8 cellular contexts compared by ENCODE assay signal in the genomic region with DNA sequence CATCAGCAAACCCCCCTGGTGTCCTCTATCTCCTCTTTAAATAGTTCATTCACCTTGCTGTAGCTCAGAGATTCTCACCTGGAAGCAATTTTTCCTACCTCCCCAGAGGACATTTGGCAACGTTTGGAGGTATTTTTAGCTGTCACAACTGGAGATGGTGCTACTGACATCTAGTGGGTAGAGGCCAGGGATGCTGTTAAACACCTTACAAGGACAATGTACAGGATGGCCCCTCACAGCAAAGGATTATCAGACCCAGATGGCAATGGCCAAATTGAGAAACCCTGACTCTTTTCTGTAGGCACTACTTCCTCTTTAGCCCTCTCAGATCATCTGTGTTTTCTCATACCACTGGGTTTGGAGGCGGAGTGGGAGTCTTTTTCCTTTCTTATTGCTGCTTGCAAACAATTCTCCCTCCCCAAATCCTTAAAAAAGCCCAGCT. TPM values are rescaled to one million over a fixed set of nuclear protein-coding genes. Genes with fewer than 3 reads are reported as not detected.
DNase-seq lines count a peak whose midpoint lies in the region; ATAC-seq and TF ChIP-seq lines count a peak whose summit lies in the region.

No MANE protein-coding gene starts in this region.

- no peak overlapping the region for H3K56ac ChIP-seq in mesendoderm (ENCODE audit: low read length)

- ATAC-seq in GM18498 (IDR thresholded peaks at IDR 0.05; ENCODE audit: unreplicated experiment) (peak; percentile 71), HG02870 (IDR thresholded peaks at IDR 0.05; ENCODE audit: unreplicated experiment) (peak; percentile 72)
- ATAC-seq in activated CD8-positive, alpha-beta T cell treated with anti-CD3 and anti-CD28 coated beads for 36 hours = peak; percentile 56

- H3K4me1 ChIP-seq in mesendoderm (ENCODE audit: control insufficient read depth, low read depth, low read length) = no peaks in the 10 kb centered on the region

- WGBS in mesendoderm (ENCODE audit: extremely low coverage, insufficient coverage, low lambda C conversion rate) = no CpG with 5 or more reads among the region's 2 CpGs

- no peaks in the 10 kb centered on the region for H3K36me3 ChIP-seq in mesendoderm (ENCODE audit: control insufficient read depth, insufficient read depth, low read length)

- H3K27me3 ChIP-seq in mesendoderm (ENCODE audit: insufficient read depth, low read length, poor library complexity) = no peaks in the 10 kb centered on the region

- peaks cover 12% of the 10 kb centered on the region for H3K4me1 Mint-ChIP-seq in activated CD8-positive, alpha-beta T cell treated with anti-CD3 and anti-CD28 coated beads for 36 hours (ENCODE audit: low read depth)

- no peaks in the 10 kb centered on the region for H3K79me1 ChIP-seq in mesendoderm (ENCODE audit: low read length)

- CTCF ChIA-PET in activated CD8-positive, alpha-beta T cell treated with anti-CD3 and anti-CD28 coated beads for 36 hours (lab: Charles Lee) = interaction anchor here (1.0 to 5.1 kb wide), 11 partner anchors 8 to 272 kb away, joined by 3 to 55 read pairs (median 5); a partner anchor contains a TSS

- DNase-seq in A172 (ENCODE audit: low spot score) (peak; percentile 60), NCI-H2029 treated with DMSO at 0.1 percent for 48 hours (lab: John Stamatoyannopoulos, UW) (peak; percentile 4), mesendoderm (peak; percentile 82), cortex of kidney (lab: John Stamatoyannopoulos, UW) (no peak)
- DNase-seq in activated CD8-positive, alpha-beta T cell treated with anti-CD3 and anti-CD28 coated beads for 36 hours = peak; percentile 49
- DNase-seq in stimulated activated CD4-positive, alpha-beta T cell treated with anti-CD3 and anti-CD28 coated beads, Interleukin-2, amount 100 ng/mL, for 24 hours = no peak

- H2BK15ac ChIP-seq in mesendoderm (replicated peaks; ENCODE audit: low read depth) = no peak overlapping the region

- no peaks in the 10 kb centered on the region for H3K36me3 Mint-ChIP-seq in activated CD8-positive, alpha-beta T cell treated with anti-CD3 and anti-CD28 coated beads for 36 hours (ENCODE audit: low read depth)

- H3K9me3 Mint-ChIP-seq in activated CD8-positive, alpha-beta T cell treated with anti-CD3 and anti-CD28 coated beads for 36 hours = no peaks in the 10 kb centered on the region

- H3K4me2 ChIP-seq in mesendoderm (ENCODE audit: low read length) = no peak overlapping the region

- no peak overlapping the region for H4K5ac ChIP-seq in mesendoderm (ENCODE audit: low read length)

- POLR2A ChIA-PET in activated CD8-positive, alpha-beta T cell treated with anti-CD3 and anti-CD28 coated beads for 36 hours (lab: Charles Lee) = interaction anchor here (0.7 kb wide), 1 partner anchor 14 kb away, joined by 3 read pairs; no protein-coding TSS in a partner anchor

- no peak overlapping the region for H3K18ac ChIP-seq in mesendoderm (ENCODE audit: low read length)

- intact Hi-C loops in activated CD8-positive, alpha-beta T cell treated with anti-CD3 and anti-CD28 coated beads for 36 hours (cut with micrococcal nuclease) = no loop called here

- no peak overlapping the region for H2AK5ac ChIP-seq in mesendoderm (ENCODE audit: low read length)

- H3K27ac ChIP-seq in mesendoderm (ENCODE audit: low read depth, low read length) = no peak overlapping the region

- H2BK120ac ChIP-seq in mesendoderm (ENCODE audit: low read depth, low read length) = no peak overlapping the region

- H3K23ac ChIP-seq in mesendoderm (ENCODE audit: low read length) = no peak overlapping the region

- H3K4ac ChIP-seq in mesendoderm (ENCODE audit: low read depth, low read length) = no peak overlapping the region

- no peak overlapping the region for H3K27ac Mint-ChIP-seq in activated CD8-positive, alpha-beta T cell treated with anti-CD3 and anti-CD28 coated beads for 36 hours

- no peak overlapping the region for H3K4me3 Mint-ChIP-seq in activated CD8-positive, alpha-beta T cell treated with anti-CD3 and anti-CD28 coated beads for 36 hours

- no peak overlapping the region for H4K8ac ChIP-seq in mesendoderm (ENCODE audit: low read depth, low read length)

- H3K9ac ChIP-seq in mesendoderm (ENCODE audit: low read length) = no peak overlapping the region

- H2BK5ac ChIP-seq in mesendoderm (ENCODE audit: low read length) = no peak overlapping the region

- no peaks in the 10 kb centered on the region for H3K79me2 ChIP-seq in mesendoderm (ENCODE audit: control insufficient read depth, insufficient read depth, low read length)

- no peaks in the 10 kb centered on the region for H3K27me3 Mint-ChIP-seq in activated CD8-positive, alpha-beta T cell treated with anti-CD3 and anti-CD28 coated beads for 36 hours

- TF ChIP-seq CTCF in activated CD8-positive, alpha-beta T cell treated with anti-CD3 and anti-CD28 coated beads for 36 hours (IDR thresholded peaks at IDR 0.05) = peak; percentile 54

- no peak overlapping the region for H3K4me3 ChIP-seq in mesendoderm (ENCODE audit: low read length)

RNA-seq across cellular contexts. Expression of a gene that starts 13.2 kb away (rescaled TPM):
- total RNA-seq in A172 (2014; rRNA removed; shearing (Covaris generic)) = 18.9 and 27.5 TPM in 2 replicates
- total RNA-seq in activated CD8-positive, alpha-beta T cell treated with anti-CD3 and anti-CD28 coated beads for 36 hours = 10 to 100 TPM; 86.3 to 86.5 TPM
- polyA plus RNA-seq in mesendoderm (2013, experiment 1 of 2) = 100 TPM
- 100.0 TPM for polyA plus RNA-seq in mesendoderm (2013, experiment 2 of 2)

RNA-seq across cellular contexts. Expression of a gene that starts 52.2 kb away (rescaled TPM):
- 14.9 and 15.7 TPM in 2 replicates for total RNA-seq in A172 (2014; rRNA removed; shearing (Covaris generic))
- 1 to 10 TPM; 5.5 to 6.5 TPM for total RNA-seq in activated CD8-positive, alpha-beta T cell treated with anti-CD3 and anti-CD28 coated beads for 36 hours
- 7.6 TPM for polyA plus RNA-seq in mesendoderm (2013, experiment 1 of 2)
- polyA plus RNA-seq in mesendoderm (2013, experiment 2 of 2) = 6.3 TPM

Comparison
In these comparisons a context has a peak if more than half of its experiments do, and no peak if none do; other contexts are left out.
1. DNase-seq: peak in A172 (single experiment), NCI-H2029 treated with DMSO at 0.1 percent for 48 hours (single experiment), activated CD8-positive, alpha-beta T cell treated with anti-CD3 and anti-CD28 coated beads for 36 hours (single experiment) and mesendoderm (single experiment); none in cortex of kidney (single experiment) and stimulated activated CD4-positive, alpha-beta T cell treated with anti-CD3 and anti-CD28 coated beads, Interleukin-2, amount 100 ng/mL, for 24 hours (0 of 2).
2. Peak in every context shown above with its lines, with median percentiles within 50 percentile points of each other: ATAC-seq.